In the genomic region with DNA sequence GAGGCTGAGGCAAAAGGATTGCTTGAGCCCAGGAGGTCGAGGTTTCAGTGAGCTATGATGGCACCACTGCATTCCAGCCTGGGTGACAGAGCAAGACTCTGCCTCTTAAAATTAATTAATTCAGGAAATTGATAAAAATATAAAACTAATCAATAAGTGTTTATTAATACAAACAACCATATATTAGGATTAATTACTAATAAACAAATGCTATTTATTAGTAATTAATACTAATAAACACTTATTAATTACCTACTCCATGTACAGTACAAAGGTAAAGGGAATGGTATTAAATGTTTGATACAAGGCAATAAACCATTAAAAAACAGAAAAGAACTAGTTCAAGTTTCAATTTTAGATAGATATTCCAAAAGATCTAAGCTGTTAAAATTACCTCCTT, we compare ENCODE assay signal across 1 cellular context.
TF ChIP-seq lines count a peak whose summit lies in the region.

No MANE protein-coding gene starts in this region.

TF ChIP-seq in GM23338, 12 proteins besides CTCF, POLR2A, EP300 and RAD21 (continued from another document):
- TF ChIP-seq, protein P1, sequence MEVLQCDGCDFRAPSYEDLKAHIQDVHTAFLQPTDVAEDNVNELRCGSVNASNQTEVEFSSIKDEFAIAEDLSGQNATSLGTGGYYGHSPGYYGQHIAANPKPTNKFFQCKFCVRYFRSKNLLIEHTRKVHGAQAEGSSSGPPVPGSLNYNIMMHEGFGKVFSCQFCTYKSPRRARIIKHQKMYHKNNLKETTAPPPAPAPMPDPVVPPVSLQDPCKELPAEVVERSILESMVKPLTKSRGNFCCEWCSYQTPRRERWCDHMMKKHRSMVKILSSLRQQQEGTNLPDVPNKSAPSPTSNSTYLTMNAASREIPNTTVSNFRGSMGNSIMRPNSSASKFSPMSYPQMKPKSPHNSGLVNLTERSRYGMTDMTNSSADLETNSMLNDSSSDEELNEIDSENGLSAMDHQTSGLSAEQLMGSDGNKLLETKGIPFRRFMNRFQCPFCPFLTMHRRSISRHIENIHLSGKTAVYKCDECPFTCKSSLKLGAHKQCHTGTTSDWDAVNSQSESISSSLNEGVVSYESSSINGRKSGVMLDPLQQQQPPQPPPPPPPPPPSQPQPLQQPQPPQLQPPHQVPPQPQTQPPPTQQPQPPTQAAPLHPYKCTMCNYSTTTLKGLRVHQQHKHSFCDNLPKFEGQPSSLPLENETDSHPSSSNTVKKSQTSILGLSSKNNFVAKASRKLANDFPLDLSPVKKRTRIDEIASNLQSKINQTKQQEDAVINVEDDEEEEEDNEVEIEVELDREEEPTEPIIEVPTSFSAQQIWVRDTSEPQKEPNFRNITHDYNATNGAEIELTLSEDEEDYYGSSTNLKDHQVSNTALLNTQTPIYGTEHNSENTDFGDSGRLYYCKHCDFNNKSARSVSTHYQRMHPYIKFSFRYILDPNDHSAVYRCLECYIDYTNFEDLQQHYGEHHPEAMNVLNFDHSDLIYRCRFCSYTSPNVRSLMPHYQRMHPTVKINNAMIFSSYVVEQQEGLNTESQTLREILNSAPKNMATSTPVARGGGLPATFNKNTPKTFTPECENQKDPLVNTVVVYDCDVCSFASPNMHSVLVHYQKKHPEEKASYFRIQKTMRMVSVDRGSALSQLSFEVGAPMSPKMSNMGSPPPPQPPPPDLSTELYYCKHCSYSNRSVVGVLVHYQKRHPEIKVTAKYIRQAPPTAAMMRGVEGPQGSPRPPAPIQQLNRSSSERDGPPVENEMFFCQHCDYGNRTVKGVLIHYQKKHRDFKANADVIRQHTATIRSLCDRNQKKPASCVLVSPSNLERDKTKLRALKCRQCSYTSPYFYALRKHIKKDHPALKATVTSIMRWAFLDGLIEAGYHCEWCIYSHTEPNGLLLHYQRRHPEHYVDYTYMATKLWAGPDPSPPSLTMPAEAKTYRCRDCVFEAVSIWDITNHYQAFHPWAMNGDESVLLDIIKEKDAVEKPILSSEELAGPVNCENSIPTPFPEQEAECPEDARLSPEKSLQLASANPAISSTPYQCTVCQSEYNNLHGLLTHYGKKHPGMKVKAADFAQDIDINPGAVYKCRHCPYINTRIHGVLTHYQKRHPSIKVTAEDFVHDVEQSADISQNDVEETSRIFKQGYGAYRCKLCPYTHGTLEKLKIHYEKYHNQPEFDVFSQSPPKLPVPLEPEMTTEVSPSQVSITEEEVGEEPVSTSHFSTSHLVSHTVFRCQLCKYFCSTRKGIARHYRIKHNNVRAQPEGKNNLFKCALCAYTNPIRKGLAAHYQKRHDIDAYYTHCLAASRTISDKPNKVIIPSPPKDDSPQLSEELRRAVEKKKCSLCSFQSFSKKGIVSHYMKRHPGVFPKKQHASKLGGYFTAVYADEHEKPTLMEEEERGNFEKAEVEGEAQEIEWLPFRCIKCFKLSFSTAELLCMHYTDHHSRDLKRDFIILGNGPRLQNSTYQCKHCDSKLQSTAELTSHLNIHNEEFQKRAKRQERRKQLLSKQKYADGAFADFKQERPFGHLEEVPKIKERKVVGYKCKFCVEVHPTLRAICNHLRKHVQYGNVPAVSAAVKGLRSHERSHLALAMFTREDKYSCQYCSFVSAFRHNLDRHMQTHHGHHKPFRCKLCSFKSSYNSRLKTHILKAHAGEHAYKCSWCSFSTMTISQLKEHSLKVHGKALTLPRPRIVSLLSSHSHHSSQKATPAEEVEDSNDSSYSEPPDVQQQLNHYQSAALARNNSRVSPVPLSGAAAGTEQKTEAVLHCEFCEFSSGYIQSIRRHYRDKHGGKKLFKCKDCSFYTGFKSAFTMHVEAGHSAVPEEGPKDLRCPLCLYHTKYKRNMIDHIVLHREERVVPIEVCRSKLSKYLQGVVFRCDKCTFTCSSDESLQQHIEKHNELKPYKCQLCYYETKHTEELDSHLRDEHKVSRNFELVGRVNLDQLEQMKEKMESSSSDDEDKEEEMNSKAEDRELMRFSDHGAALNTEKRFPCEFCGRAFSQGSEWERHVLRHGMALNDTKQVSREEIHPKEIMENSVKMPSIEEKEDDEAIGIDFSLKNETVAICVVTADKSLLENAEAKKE (CRISPR knock-in tag; IDR thresholded peaks at IDR 0.05) = no peak
- TF ChIP-seq NANOG (IDR thresholded peaks at IDR 0.05; ENCODE audit: borderline replicate concordance) (no peak), EZH2phosphoT487 (IDR thresholded peaks at IDR 0.05; ENCODE audit: unreplicated experiment) (no peak), POLR2AphosphoS5 (IDR thresholded peaks at IDR 0.05; ENCODE audit: low read depth) (no peak), ZNF114 (CRISPR knock-in tag; IDR thresholded peaks at IDR 0.05) (no peak), EZH2 (IDR thresholded peaks at IDR 0.05; ENCODE audit: low read depth, unreplicated experiment) (no peak), ZNF331 (CRISPR knock-in tag; IDR thresholded peaks at IDR 0.05; ENCODE audit: low read depth) (no peak)
- TF ChIP-seq, protein P2, sequence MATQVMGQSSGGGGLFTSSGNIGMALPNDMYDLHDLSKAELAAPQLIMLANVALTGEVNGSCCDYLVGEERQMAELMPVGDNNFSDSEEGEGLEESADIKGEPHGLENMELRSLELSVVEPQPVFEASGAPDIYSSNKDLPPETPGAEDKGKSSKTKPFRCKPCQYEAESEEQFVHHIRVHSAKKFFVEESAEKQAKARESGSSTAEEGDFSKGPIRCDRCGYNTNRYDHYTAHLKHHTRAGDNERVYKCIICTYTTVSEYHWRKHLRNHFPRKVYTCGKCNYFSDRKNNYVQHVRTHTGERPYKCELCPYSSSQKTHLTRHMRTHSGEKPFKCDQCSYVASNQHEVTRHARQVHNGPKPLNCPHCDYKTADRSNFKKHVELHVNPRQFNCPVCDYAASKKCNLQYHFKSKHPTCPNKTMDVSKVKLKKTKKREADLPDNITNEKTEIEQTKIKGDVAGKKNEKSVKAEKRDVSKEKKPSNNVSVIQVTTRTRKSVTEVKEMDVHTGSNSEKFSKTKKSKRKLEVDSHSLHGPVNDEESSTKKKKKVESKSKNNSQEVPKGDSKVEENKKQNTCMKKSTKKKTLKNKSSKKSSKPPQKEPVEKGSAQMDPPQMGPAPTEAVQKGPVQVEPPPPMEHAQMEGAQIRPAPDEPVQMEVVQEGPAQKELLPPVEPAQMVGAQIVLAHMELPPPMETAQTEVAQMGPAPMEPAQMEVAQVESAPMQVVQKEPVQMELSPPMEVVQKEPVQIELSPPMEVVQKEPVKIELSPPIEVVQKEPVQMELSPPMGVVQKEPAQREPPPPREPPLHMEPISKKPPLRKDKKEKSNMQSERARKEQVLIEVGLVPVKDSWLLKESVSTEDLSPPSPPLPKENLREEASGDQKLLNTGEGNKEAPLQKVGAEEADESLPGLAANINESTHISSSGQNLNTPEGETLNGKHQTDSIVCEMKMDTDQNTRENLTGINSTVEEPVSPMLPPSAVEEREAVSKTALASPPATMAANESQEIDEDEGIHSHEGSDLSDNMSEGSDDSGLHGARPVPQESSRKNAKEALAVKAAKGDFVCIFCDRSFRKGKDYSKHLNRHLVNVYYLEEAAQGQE (IDR thresholded peaks at IDR 0.05; ENCODE audit: unreplicated experiment) = no peak
